Comparison of ENCODE assay signal across 8 cellular contexts in the genomic region with DNA sequence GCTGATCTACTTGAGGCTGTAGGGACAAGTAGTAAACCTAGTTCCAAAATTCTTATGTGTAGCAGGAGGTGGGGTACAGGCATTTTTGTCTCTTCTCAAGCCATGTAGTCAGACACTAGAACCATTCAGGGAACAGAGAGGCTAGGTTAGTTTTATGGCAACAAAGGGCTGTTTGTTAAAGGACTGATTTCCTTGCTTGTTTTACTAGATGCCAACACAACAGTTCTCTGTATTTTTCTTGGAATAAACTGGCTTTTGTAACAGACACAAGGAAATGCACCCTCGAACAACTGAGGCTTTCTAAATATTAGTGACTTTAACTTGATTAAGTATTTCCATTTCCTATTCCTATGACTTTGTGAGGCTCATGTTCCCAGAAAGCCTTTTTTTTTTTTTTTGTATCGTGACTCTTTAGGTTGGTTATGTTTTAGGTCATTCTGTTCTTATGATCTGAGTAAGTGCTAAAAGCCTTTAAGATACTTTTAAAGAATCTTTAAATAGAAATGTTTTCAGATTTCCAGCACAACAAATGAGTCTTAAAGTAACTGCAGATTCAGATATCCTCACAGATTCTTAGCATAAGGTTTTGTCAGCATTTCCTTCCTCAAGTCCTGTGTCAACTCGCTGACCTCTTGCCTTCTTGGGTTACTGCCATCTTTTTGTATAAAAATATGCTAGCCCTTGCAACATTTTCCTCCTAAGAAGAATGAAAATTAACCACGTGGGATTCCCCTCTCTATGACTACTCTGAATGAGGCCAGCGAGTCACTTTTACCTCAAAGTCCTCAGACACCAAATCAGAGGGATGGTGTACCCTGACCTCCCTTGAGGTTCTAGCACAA.
DNase-seq lines count a peak whose midpoint lies in the region; ATAC-seq and TF ChIP-seq lines count a peak whose summit lies in the region.

No MANE protein-coding gene starts in this region.

- peak; percentile 41 for ATAC-seq in HG02884 (IDR thresholded peaks at IDR 0.05; ENCODE audit: unreplicated experiment)
- ATAC-seq in activated T-cell treated with anti-CD3 and anti-CD28 coated beads, Interleukin-2, amount 50 U/mL, for 4 hours = peak; percentile 82

- H3K4me1 Mint-ChIP-seq in activated T-cell treated with anti-CD3 and anti-CD28 coated beads, Interleukin-2, amount 50 U/mL, for 4 hours (ENCODE audit: low read depth) = peaks cover 34% of the 10 kb centered on the region

- H3K4me1 ChIP-seq in left ventricle myocardium inferior = peaks cover 31% of the 10 kb centered on the region

- intact Hi-C loops in left ventricle myocardium inferior (cut with micrococcal nuclease) = no loop called here

- no peaks in the 10 kb centered on the region for H3K27me3 Mint-ChIP-seq in activated T-cell treated with anti-CD3 and anti-CD28 coated beads, Interleukin-2, amount 50 U/mL, for 4 hours (ENCODE audit: low read depth)

- H3K36me3 ChIP-seq in left ventricle myocardium inferior = no peaks in the 10 kb centered on the region

- H3K36me3 Mint-ChIP-seq in activated T-cell treated with anti-CD3 and anti-CD28 coated beads, Interleukin-2, amount 50 U/mL, for 4 hours (ENCODE audit: insufficient read depth) = no peaks in the 10 kb centered on the region

- H3K27ac ChIP-seq in left ventricle myocardium inferior (replicated peaks) = peak overlapping the region; percentile 69

- TF ChIP-seq CTCF in left ventricle myocardium inferior (IDR thresholded peaks at IDR 0.05; ENCODE audit: borderline replicate concordance) = no peak

- H3K4me3 Mint-ChIP-seq in activated T-cell treated with anti-CD3 and anti-CD28 coated beads, Interleukin-2, amount 50 U/mL, for 4 hours = no peak overlapping the region

- no peaks in the 10 kb centered on the region for H3K27me3 ChIP-seq in left ventricle myocardium inferior (ENCODE audit: low read depth)

- peaks cover 3% of the 10 kb centered on the region for H3K9me3 ChIP-seq in left ventricle myocardium inferior (replicated peaks)

- H3K9me3 Mint-ChIP-seq in activated T-cell treated with anti-CD3 and anti-CD28 coated beads, Interleukin-2, amount 50 U/mL, for 4 hours = peaks cover 35% of the 10 kb centered on the region

- no peak overlapping the region for H3K4me3 ChIP-seq in left ventricle myocardium inferior

- DNase-seq in GM04504 (ENCODE audit: low read depth) = peak; percentile 78
- no peak for DNase-seq in activated T-cell treated with anti-CD3 and anti-CD28 coated beads, Interleukin-2, amount 50 U/mL, for 4 hours
- DNase-seq in left ventricle myocardium inferior = no peak
- peak in 2 of 3 donors; percentile 16 to 27 for DNase-seq in stimulated activated CD4-positive, alpha-beta T cell treated with anti-CD3 and anti-CD28 coated beads, TNF-alpha, amount 100 ng/mL, for 48 hours (ENCODE audit: low read depth in 3 of 3)
- no peak for DNase-seq in HuH-7 (ENCODE audit: low spot score)
- no peak for DNase-seq in NCI-H345 treated with DMSO at 0.1 percent for 48 hours (lab: John Stamatoyannopoulos, UW; ENCODE audit: unreplicated experiment)
- DNase-seq in NCI-H2171 treated with DMSO at 0.1 percent for 48 hours (lab: John Stamatoyannopoulos, UW) = no peak

Comparison
In these comparisons a context has a peak if more than half of its experiments do, and no peak if none do; other contexts are left out.
1. DNase-seq: peak in GM04504 (single experiment) and stimulated activated CD4-positive, alpha-beta T cell treated with anti-CD3 and anti-CD28 coated beads, TNF-alpha, amount 100 ng/mL, for 48 hours (2 of 3); none in activated T-cell treated with anti-CD3 and anti-CD28 coated beads, Interleukin-2, amount 50 U/mL, for 4 hours (single experiment), left ventricle myocardium inferior (single experiment), HuH-7 (single experiment), NCI-H345 treated with DMSO at 0.1 percent for 48 hours (single experiment) and NCI-H2171 treated with DMSO at 0.1 percent for 48 hours (single experiment).